ENCODE assay signal across 8 cellular contexts in the genomic region with DNA sequence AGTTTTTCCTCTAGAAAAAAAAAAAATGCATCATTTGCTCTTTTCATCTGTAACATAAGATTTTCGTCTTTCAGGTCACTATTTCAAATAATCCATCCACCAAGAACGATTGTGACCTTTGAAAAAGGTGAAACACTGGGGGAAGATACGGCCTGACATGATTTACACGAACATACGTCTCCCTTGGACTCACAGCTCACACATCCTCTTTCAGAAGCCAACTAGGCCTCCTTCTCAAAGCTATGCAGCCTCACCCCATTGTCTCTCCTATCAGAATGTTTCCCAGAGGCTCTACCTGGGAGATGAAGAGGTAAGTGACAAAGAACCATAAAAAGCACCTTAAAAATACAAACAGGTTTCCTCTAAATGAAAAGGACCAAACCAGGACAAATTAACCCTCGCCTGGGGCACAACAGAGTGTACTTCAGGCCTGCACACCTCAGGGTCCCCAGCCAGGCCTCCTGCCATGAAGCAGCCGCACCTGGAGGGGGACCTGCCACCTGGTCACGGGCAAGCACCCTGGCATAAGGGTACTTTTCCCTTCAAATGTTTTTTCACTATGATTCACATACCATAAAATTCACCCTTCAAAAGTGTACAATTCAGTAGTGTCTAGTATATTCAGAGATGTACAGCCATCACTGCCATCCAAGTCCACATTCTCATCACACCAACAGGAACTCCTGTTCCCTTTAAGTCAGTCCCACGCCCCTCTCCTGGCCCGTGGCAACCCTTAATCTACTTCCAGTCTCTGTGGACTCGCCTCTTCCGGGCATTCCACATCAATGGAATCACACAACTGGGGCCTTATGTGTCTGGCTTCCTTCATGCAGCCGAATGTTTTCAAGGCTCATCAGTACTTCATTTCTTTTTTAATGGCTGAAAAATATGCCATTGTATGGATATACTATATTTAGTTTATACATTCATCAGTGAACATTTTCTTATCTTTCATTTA. TPM values are rescaled to one million over a fixed set of nuclear protein-coding genes. Genes with fewer than 3 reads are reported as not detected.
DNase-seq lines count a peak whose midpoint lies in the region; ATAC-seq and TF ChIP-seq lines count a peak whose summit lies in the region.

No MANE protein-coding gene starts in this region.

- no peaks in the 10 kb centered on the region for H3K9me3 Mint-ChIP-seq in activated CD4-positive, alpha-beta T cell treated with anti-CD3 and anti-CD28 coated beads, Interleukin-2, amount 10 ng/mL, durations not matched to agents 24 days and 14 days

- no peaks in the 10 kb centered on the region for H3K36me3 ChIP-seq in testis (ENCODE audit: low read depth, missing control alignments)

- ATAC-seq in HG02970 (IDR thresholded peaks at IDR 0.05; ENCODE audit: low FRiP score, unreplicated experiment) (peak; percentile 31), T-helper 17 cell (no peak), right cardiac atrium (peak; percentile 17 to 65)

- no peak for DNase-seq in activated CD4-positive, alpha-beta T cell treated with anti-CD3 and anti-CD28 coated beads, Interleukin-2, amount 10 ng/mL, durations not matched to agents 24 days and 14 days
- no peak for DNase-seq in activated CD4-positive, alpha-beta T cell treated with anti-CD3 and anti-CD28 coated beads for 1 hour
- DNase-seq in T-helper 17 cell (no peak), right cardiac atrium (peak; percentile 27 to 69 (median 43)), testis (no peak), ecto neural progenitor cell (ENCODE audit: low spot score) (no peak), NCI-H187 treated with DMSO at 0.1 percent for 48 hours (lab: John Stamatoyannopoulos, UW) (no peak)

- intact Hi-C loops in activated CD4-positive, alpha-beta T cell treated with anti-CD3 and anti-CD28 coated beads, Interleukin-2, amount 10 ng/mL, durations not matched to agents 24 days and 14 days (cut with micrococcal nuclease) = no loop called here
- intact Hi-C loops in right cardiac atrium (cut with DNase I) (no loop called here), testis (cut with DNase I; ENCODE audit: low total_unique reads) (no loop called here)

- peaks cover 47% of the 10 kb centered on the region for H3K36me3 Mint-ChIP-seq in activated CD4-positive, alpha-beta T cell treated with anti-CD3 and anti-CD28 coated beads, Interleukin-2, amount 10 ng/mL, durations not matched to agents 24 days and 14 days (ENCODE audit: low read depth)
- no peaks in the 10 kb centered on the region for H3K36me3 Mint-ChIP-seq in T-helper 17 cell (ENCODE audit: low read depth)

- no peaks in the 10 kb centered on the region for H3K9me3 ChIP-seq in T-helper 17 cell (ENCODE audit: control insufficient read depth, low read length, poor library complexity, severe bottlenecking)
- no peaks in the 10 kb centered on the region for H3K9me3 ChIP-seq in right cardiac atrium (ENCODE audit: control insufficient read depth, low read length)
- H3K9me3 ChIP-seq in testis = no peaks in the 10 kb centered on the region

- H3K4me1 ChIP-seq in right cardiac atrium (ENCODE audit: control insufficient read depth, insufficient read depth, low read length) (peaks cover 9% of the 10 kb centered on the region), testis (peaks cover 28% of the 10 kb centered on the region)

- no peak for TF ChIP-seq POLR2A in testis (IDR thresholded peaks at IDR 0.05)

- TF ChIP-seq CTCF in testis (IDR thresholded peaks at IDR 0.05) = no peak

- H3K27me3 ChIP-seq in right cardiac atrium (ENCODE audit: control insufficient read depth, insufficient read depth) (no peaks in the 10 kb centered on the region), testis (no peaks in the 10 kb centered on the region)

- H3K4me3 ChIP-seq in right cardiac atrium (ENCODE audit: low read length) (no peak overlapping the region), testis (no peak overlapping the region)

- peaks cover 60% of the 10 kb centered on the region for H3K4me1 Mint-ChIP-seq in activated CD4-positive, alpha-beta T cell treated with anti-CD3 and anti-CD28 coated beads, Interleukin-2, amount 10 ng/mL, durations not matched to agents 24 days and 14 days
- peaks cover 40% of the 10 kb centered on the region for H3K4me1 Mint-ChIP-seq in T-helper 17 cell

- H3K27ac Mint-ChIP-seq in activated CD4-positive, alpha-beta T cell treated with anti-CD3 and anti-CD28 coated beads, Interleukin-2, amount 10 ng/mL, durations not matched to agents 24 days and 14 days = peak overlapping the region; percentile 45
- peak overlapping the region; percentile 85 for H3K27ac Mint-ChIP-seq in T-helper 17 cell

- WGBS in right cardiac atrium = 47% methylated on average over 13 of the region's 13 CpGs
- WGBS in testis, 2 donors = 64 to 71% methylated on average over 13 of the region's 13 CpGs

- peak overlapping the region; percentile 24 for H3K4me3 Mint-ChIP-seq in activated CD4-positive, alpha-beta T cell treated with anti-CD3 and anti-CD28 coated beads, Interleukin-2, amount 10 ng/mL, durations not matched to agents 24 days and 14 days
- no peak overlapping the region for H3K4me3 Mint-ChIP-seq in T-helper 17 cell

- H3K27ac ChIP-seq in right cardiac atrium (ENCODE audit: low read length) = peak overlapping the region; percentile 88
- H3K27ac ChIP-seq in testis = peak overlapping the region; percentile 36 to 48

- no peaks in the 10 kb centered on the region for H3K27me3 Mint-ChIP-seq in activated CD4-positive, alpha-beta T cell treated with anti-CD3 and anti-CD28 coated beads, Interleukin-2, amount 10 ng/mL, durations not matched to agents 24 days and 14 days
- no peaks in the 10 kb centered on the region for H3K27me3 Mint-ChIP-seq in T-helper 17 cell

RNA-seq across cellular contexts. Expression of a gene that starts 5.4 kb away (rescaled TPM):
- total RNA-seq in activated CD4-positive, alpha-beta T cell treated with anti-CD3 and anti-CD28 coated beads, Interleukin-2, amount 10 ng/mL, durations not matched to agents 24 days and 14 days = 31.0 and 36.8 TPM in 2 replicates
- 10 to 100 TPM; 15.5 to 17.2 TPM for total RNA-seq in T-helper 17 cell
- 10 to 100 TPM; 13.7 to 17.3 (median 16.2) TPM for total RNA-seq in right cardiac atrium
- polyA plus RNA-seq in right cardiac atrium = 15.8 TPM
- 10 to 100 TPM; 81.3 to 83.7 TPM for total RNA-seq in testis
- polyA plus RNA-seq in testis (ENCODE audit: insufficient read depth, low read depth, low replicate concordance) = 59.7 TPM

RNA-seq across cellular contexts. Expression of a gene that starts 34.9 kb away (rescaled TPM):
- 2.2 TPM in 2 replicates for total RNA-seq in activated CD4-positive, alpha-beta T cell treated with anti-CD3 and anti-CD28 coated beads, Interleukin-2, amount 10 ng/mL, durations not matched to agents 24 days and 14 days
- 1 to 10 TPM in 1 of 2 donors, under 1 TPM in 1; 0.10 to 1.2 TPM for total RNA-seq in T-helper 17 cell
- under 1 TPM in 3 of 4 donors, not detected in 1; 0.34 to 0.44 (median 0.42) TPM for total RNA-seq in right cardiac atrium
- polyA plus RNA-seq in right cardiac atrium = 0.07 TPM
- 10 to 100 TPM; 10.0 to 18.0 TPM for total RNA-seq in testis
- 42.3 TPM for polyA plus RNA-seq in testis (ENCODE audit: insufficient read depth, low read depth, low replicate concordance)

Comparison
In these comparisons a context has a peak if more than half of its experiments do, and no peak if none do; other contexts are left out.
1. DNase-seq: peak in right cardiac atrium (3 of 3); none in activated CD4-positive, alpha-beta T cell treated with anti-CD3 and anti-CD28 coated beads, Interleukin-2, amount 10 ng/mL, durations not matched to agents 24 days and 14 days (single experiment), activated CD4-positive, alpha-beta T cell treated with anti-CD3 and anti-CD28 coated beads for 1 hour (single experiment), T-helper 17 cell (0 of 3), testis (single experiment), ecto neural progenitor cell (single experiment) and NCI-H187 treated with DMSO at 0.1 percent for 48 hours (single experiment).